Comparison of ENCODE assay signal across 1 cellular context in the genomic region with DNA sequence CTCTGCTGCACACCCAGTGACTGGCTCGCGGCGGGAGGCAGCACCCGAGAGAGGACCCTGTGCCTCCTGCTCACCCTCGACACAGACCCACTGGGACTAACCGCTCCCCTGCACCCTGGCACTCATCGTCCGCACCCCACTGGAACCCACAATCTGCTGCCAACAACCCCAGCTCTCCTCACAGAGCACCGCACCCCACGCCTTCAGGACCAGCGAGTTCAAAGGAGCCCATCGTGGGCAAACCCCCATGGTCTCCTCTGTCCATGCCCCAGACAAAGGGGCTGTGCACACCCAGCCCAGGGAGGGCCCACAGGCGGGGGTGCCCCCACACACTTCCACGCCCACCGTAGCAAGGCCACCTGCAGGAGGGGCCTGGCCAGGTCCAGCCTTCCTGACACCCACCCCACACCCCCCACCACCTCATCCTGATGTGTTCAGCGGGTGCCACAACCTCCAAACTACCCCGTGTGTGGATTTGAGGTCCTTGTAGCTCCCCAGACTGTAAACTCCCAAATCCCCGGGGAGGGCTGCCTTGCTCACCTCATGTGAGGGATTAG.
TF ChIP-seq lines count a peak whose summit lies in the region.

No MANE protein-coding gene starts in this region.

TF ChIP-seq in HepG2, 621 proteins besides CTCF, POLR2A, EP300 and RAD21:
- TF ChIP-seq KMT2A (CRISPR knock-in tag; IDR thresholded peaks at IDR 0.05) (no peak), GTF3A (CRISPR knock-in tag; conservative IDR thresholded peaks at IDR 0.05) (no peak), SRSF1 (optimal IDR thresholded peaks at IDR 0.05; ENCODE audit: low read depth, low read length) (no peak), HMGA1 (CRISPR knock-in tag; conservative IDR thresholded peaks at IDR 0.05) (no peak), ZMAT3 (CRISPR knock-in tag; conservative IDR thresholded peaks at IDR 0.05) (no peak), YEATS4 (CRISPR knock-in tag; IDR thresholded peaks at IDR 0.05; ENCODE audit: borderline replicate concordance) (no peak), FOXM1 (CRISPR knock-in tag; IDR thresholded peaks at IDR 0.05) (no peak)
- TF ChIP-seq, protein P1, sequence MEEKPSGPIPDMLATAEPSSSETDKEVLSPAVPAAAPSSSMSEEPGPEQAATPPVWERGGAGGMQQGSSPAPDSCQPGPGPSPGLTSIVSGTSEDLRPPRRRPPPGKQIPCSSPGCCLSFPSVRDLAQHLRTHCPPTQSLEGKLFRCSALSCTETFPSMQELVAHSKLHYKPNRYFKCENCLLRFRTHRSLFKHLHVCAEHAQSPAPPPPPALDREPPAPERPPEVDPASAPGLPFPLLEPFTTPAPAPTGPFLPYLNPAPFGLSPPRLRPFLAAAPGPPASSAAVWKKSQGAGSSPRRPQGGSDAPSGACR (CRISPR knock-in tag; IDR thresholded peaks at IDR 0.05), result no peak
- TF ChIP-seq, protein P2, sequence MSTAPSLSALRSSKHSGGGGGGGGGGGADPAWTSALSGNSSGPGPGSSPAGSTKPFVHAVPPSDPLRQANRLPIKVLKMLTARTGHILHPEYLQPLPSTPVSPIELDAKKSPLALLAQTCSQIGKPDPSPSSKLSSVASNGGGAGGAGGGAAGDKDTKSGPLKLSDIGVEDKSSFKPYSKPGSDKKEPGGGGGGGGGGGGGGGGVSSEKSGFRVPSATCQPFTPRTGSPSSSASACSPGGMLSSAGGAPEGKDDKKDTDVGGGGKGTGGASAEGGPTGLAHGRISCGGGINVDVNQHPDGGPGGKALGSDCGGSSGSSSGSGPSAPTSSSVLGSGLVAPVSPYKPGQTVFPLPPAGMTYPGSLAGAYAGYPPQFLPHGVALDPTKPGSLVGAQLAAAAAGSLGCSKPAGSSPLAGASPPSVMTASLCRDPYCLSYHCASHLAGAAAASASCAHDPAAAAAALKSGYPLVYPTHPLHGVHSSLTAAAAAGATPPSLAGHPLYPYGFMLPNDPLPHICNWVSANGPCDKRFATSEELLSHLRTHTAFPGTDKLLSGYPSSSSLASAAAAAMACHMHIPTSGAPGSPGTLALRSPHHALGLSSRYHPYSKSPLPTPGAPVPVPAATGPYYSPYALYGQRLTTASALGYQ (CRISPR knock-in tag; IDR thresholded peaks at IDR 0.05), result no peak
- TF ChIP-seq, protein P3, sequence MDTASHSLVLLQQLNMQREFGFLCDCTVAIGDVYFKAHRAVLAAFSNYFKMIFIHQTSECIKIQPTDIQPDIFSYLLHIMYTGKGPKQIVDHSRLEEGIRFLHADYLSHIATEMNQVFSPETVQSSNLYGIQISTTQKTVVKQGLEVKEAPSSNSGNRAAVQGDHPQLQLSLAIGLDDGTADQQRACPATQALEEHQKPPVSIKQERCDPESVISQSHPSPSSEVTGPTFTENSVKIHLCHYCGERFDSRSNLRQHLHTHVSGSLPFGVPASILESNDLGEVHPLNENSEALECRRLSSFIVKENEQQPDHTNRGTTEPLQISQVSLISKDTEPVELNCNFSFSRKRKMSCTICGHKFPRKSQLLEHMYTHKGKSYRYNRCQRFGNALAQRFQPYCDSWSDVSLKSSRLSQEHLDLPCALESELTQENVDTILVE (CRISPR knock-in tag; IDR thresholded peaks at IDR 0.05), result no peak
